30 cellular contexts compared by ENCODE assay signal in the genomic region with DNA sequence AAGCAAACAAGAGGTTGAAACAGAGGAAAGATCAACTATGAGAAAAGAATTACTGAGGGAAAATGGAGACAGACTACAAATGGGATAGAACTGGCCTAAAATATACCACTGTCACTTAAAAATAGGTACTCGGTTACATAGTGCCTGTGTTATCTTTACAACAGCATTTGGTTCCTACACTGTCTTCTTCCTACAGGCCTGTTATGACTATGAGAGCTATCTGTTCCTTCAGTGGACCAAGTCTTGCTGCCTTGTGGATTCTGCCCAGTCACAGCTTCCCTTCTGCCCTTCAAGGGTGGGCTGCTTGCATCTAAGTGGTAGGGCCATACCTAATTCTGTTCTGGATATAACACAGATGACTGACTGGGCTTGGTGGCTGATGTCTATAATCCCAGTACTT.
"Had no signal": no experiment of that assay in that cellular context is flagged by ENCODE, and none has a peak within 500 bp of the region (broad histone marks: within the 10 kb centered on the region; RNA-seq: fewer than 3 reads in every experiment).

No MANE protein-coding gene starts in this region.

- H3K4me3 Mint-ChIP-seq: stimulated activated memory B cell treated with anti-CD40 and anti-IgM and Interleukin-4, amounts not matched to agents 10 μg/mL and 1 μg/mL and 100 μg/mL, for 72 hours; stimulated activated naive CD8-positive, alpha-beta T cell treated with anti-CD3 and anti-CD28 coated beads, Interleukin-15, amount 100 ng/mL, for 72 hours; WTC11 had no signal

- H3K36me3 ChIP-seq: adrenal gland, colonic mucosa, gastroesophageal sphincter, pancreas, prostate gland, thyroid gland, upper lobe of right lung had no signal

- H3K9me3 ChIP-seq: adrenal gland, body of pancreas, colonic mucosa, gastroesophageal sphincter, pancreas, prostate gland, thyroid gland, upper lobe of right lung had no signal

- DNase-seq: activated CD4-positive, alpha-beta T cell treated with anti-CD3 and anti-CD28 coated beads for 1 hour; activated CD8-positive, alpha-beta memory T cell treated with anti-CD3 and anti-CD28 coated beads for 24 hours; activated gamma-delta T cell treated with Interleukin-2 at 50 U/mL for 16 hours; adrenal gland; aorta; body of pancreas; cerebellar nuclear complex; colonic mucosa; dorsolateral prefrontal cortex; effector memory CD4-positive, alpha-beta T cell; erythroblast; hippocampal formation; left cardiac atrium; mammary epithelial cell; pancreas; retina; stimulated activated CD4-positive, alpha-beta T cell treated with anti-CD3 and anti-CD28 coated beads, Interleukin-4, amount 100 ng/mL, for 24 hours; stimulated activated naive CD8-positive, alpha-beta T cell treated with anti-CD3 and anti-CD28 coated beads, Interleukin-15, amount 100 ng/mL, for 72 hours; substantia nigra; SW 1271; T-helper 2 cell; thyroid gland; upper lobe of right lung had no signal

- H3K36me3 Mint-ChIP-seq: stimulated activated memory B cell treated with anti-CD40 and anti-IgM and Interleukin-4, amounts not matched to agents 10 μg/mL and 1 μg/mL and 100 μg/mL, for 72 hours; WTC11 had no signal

- H3K27me3 Mint-ChIP-seq: stimulated activated memory B cell treated with anti-CD40 and anti-IgM and Interleukin-4, amounts not matched to agents 10 μg/mL and 1 μg/mL and 100 μg/mL, for 72 hours; stimulated activated naive CD8-positive, alpha-beta T cell treated with anti-CD3 and anti-CD28 coated beads, Interleukin-15, amount 100 ng/mL, for 72 hours had no signal

- H3K27me3 ChIP-seq: adrenal gland, body of pancreas, colonic mucosa, dorsolateral prefrontal cortex, gastroesophageal sphincter, pancreas, thyroid gland, upper lobe of right lung had no signal

- H3K9me3 Mint-ChIP-seq: activated naive CD4-positive, alpha-beta T cell treated with anti-CD3 and anti-CD28 coated beads, Interleukin-2, amount 50 U/mL, for 72 hours; stimulated activated memory B cell treated with anti-CD40 and anti-IgM and Interleukin-4, amounts not matched to agents 10 μg/mL and 1 μg/mL and 100 μg/mL, for 72 hours; stimulated activated naive CD8-positive, alpha-beta T cell treated with anti-CD3 and anti-CD28 coated beads, Interleukin-15, amount 100 ng/mL, for 72 hours; WTC11 had no signal

- H3K27ac ChIP-seq: adrenal gland, body of pancreas, colonic mucosa, gastroesophageal sphincter, pancreas, prostate gland, skin epidermis, thyroid gland, upper lobe of right lung had no signal

- H3K4me1 ChIP-seq: colonic mucosa had no signal

- H3K4me1 Mint-ChIP-seq: stimulated activated memory B cell treated with anti-CD40 and anti-IgM and Interleukin-4, amounts not matched to agents 10 μg/mL and 1 μg/mL and 100 μg/mL, for 72 hours had no signal

- ATAC-seq: activated naive CD4-positive, alpha-beta T cell treated with anti-CD3 and anti-CD28 coated beads, Interleukin-2, amount 50 U/mL, for 72 hours; body of pancreas; gastroesophageal sphincter; left cardiac atrium; pancreas; sciatic nerve; stimulated activated memory B cell treated with anti-CD40 and anti-IgM and Interleukin-4, amounts not matched to agents 10 μg/mL and 1 μg/mL and 100 μg/mL, for 72 hours; stimulated activated naive CD8-positive, alpha-beta T cell treated with anti-CD3 and anti-CD28 coated beads, Interleukin-15, amount 100 ng/mL, for 72 hours; upper lobe of right lung; WTC11 had no signal

- H3K4me3 ChIP-seq: adrenal gland, body of pancreas, colonic mucosa, dorsolateral prefrontal cortex, gastroesophageal sphincter, pancreas, prostate gland, skin epidermis, thyroid gland, upper lobe of right lung had no signal

- H3K27ac Mint-ChIP-seq: activated naive CD4-positive, alpha-beta T cell treated with anti-CD3 and anti-CD28 coated beads, Interleukin-2, amount 50 U/mL, for 72 hours; stimulated activated memory B cell treated with anti-CD40 and anti-IgM and Interleukin-4, amounts not matched to agents 10 μg/mL and 1 μg/mL and 100 μg/mL, for 72 hours; stimulated activated naive CD8-positive, alpha-beta T cell treated with anti-CD3 and anti-CD28 coated beads, Interleukin-15, amount 100 ng/mL, for 72 hours; WTC11 had no signal
